Comparison of ENCODE assay signal across 1 cellular context in the genomic region with DNA sequence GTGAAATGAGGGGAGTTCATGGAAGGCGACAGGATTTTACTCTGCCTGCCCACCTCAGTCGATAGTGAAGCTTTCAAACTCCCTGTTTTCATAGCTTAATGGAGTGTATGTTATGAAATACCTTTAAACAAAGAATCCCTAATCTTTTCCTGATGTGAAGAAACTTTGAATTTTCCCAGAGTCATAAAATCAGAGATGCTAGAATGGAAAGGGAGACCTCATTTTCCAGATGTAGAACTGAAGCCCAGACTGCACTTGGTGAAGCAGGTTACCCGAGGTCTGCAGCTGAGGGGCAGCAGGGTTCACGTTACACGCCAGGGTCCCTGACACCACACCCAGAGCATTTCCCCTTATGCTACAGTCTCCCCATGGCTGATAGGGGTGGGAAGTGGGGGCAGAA.
TF ChIP-seq lines count a peak whose summit lies in the region.

No MANE protein-coding gene starts in this region.

TF ChIP-seq in GM12891, 5 proteins besides CTCF, POLR2A, EP300 and RAD21:
- TF ChIP-seq TAF1 (IDR thresholded peaks at IDR 0.05; ENCODE audit: low read depth, low read length), result no peak
- no peak for TF ChIP-seq SPI1 (IDR thresholded peaks at IDR 0.05; ENCODE audit: low read depth, low read length)
- TF ChIP-seq PAX5 (IDR thresholded peaks at IDR 0.05; ENCODE audit: insufficient read depth, low read length, severe bottlenecking), result no peak
